Comparison of ENCODE assay signal across 21 cellular contexts in the genomic region with DNA sequence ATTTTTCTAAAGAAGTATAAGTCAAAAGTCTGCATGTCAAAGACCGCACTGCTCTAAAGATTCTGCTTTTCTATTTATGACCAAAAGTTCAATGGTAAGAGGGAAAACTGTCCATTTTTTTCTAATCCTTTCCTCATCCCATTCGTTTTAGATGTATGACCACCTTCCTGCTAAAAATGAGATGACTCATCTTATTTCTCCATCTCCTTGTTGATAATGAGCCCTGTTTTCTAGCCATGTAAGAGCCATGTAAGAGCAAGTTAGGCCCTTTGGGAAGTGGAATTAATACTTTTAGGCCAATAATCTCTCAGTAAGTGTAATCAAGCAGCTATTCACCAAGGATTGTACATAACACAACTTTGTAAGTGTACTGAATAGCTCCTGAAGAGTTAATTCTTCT.
A peak's percentile ranks its signal among the peaks of the same experiment; 100 is the strongest.
DNase-seq lines count a peak whose midpoint lies in the region; ATAC-seq, FAIRE-seq and TF ChIP-seq lines count a peak whose summit lies in the region.
"Had no signal": no experiment of that assay in that cellular context is flagged by ENCODE, and none has a peak within 500 bp of the region (broad histone marks: within the 10 kb centered on the region; RNA-seq: fewer than 3 reads in every experiment).

No MANE protein-coding gene starts in this region.

- DNase-seq in A549 (ENCODE audit: low read depth in 1 of 2, low spot score in 1 of 2) (no peak), H4 (ENCODE audit: low spot score) (peak; percentile 9), amniotic epithelial cell (ENCODE audit: low read depth) (peak; percentile 62), fibroblast of villous mesenchyme (ENCODE audit: low read depth) (peak; percentile 6), nucleus accumbens (lab: John Stamatoyannopoulos, UW) (no peak), middle frontal gyrus (ENCODE audit: extremely low spot score, low spot score) (no peak), hepatocyte (ENCODE audit: low spot score) (no peak)
- DNase-seq: DMS79, GOT3, KBM-7, NCI-H1092 treated with DMSO at 0.1 percent for 48 hours, NCI-H146, NCI-H2029, NCI-H2227 treated with DMSO at 0.1 percent for 48 hours, NCI-H510A, NCI-H748 treated with DMSO at 0.1 percent for 48 hours, PC-9, RPMI8226, SHP77 had no signal

- no peaks in the 10 kb centered on the region for H3K4me1 ChIP-seq in A549
- H3K4me1 ChIP-seq in hepatocyte (ENCODE audit: insufficient read depth) = no peaks in the 10 kb centered on the region

- no peak overlapping the region for H3K4me3 ChIP-seq in A549
- H3K4me3 ChIP-seq in fibroblast of villous mesenchyme (ENCODE audit: low read depth, low read length) = no peak overlapping the region
- H3K4me3 ChIP-seq in hepatocyte = no peak overlapping the region
- H3K4me3 ChIP-seq: GM12878, PC-9 had no signal

- no peaks in the 10 kb centered on the region for H3K9me2 ChIP-seq in hepatocyte (replicated peaks; ENCODE audit: insufficient read depth)

- no peak for TF ChIP-seq RAD21 in A549 (conservative IDR thresholded peaks at IDR 0.05 in 1 of 2, IDR thresholded peaks at IDR 0.05 in 1 of 2)

- H3K27me3 ChIP-seq in hepatocyte = no peaks in the 10 kb centered on the region

- H2AFZ ChIP-seq in hepatocyte = no peak overlapping the region
- H2AFZ ChIP-seq: PC-9 had no signal

- TF ChIP-seq CTCF in A549 (IDR thresholded peaks at IDR 0.05) = no peak
- no peak for TF ChIP-seq CTCF in fibroblast of villous mesenchyme (IDR thresholded peaks at IDR 0.05; ENCODE audit: insufficient read depth, low read depth, low read length)
- no peak for TF ChIP-seq CTCF in hepatocyte (IDR thresholded peaks at IDR 0.05; ENCODE audit: poor library complexity)

- FAIRE-seq in A549 (lab: Jason Lieb, UNC) = no peak
- FAIRE-seq: GM12878 had no signal

- WGBS in A549 (ENCODE audit: missing lambda C conversion rate) = 66% methylated on average over 2 of the region's 2 CpGs
- WGBS in hepatocyte (ENCODE audit: low lambda C conversion rate, missing lambda C conversion rate) = 87% methylated on average over 2 of the region's 2 CpGs

- no peaks in the 10 kb centered on the region for H4K20me1 ChIP-seq in hepatocyte (ENCODE audit: insufficient read depth, poor library complexity, severe bottlenecking)

- ATAC-seq in A549 = no peak
- ATAC-seq in GM18858 (IDR thresholded peaks at IDR 0.05; ENCODE audit: unreplicated experiment) = no peak
- ATAC-seq: GM12878 had no signal

- H3K79me2 ChIP-seq in hepatocyte = no peaks in the 10 kb centered on the region

- POLR2A ChIA-PET in A549 (lab: Yijun Ruan, JAX) = no interaction called here

- H3K9me3 ChIP-seq in A549 = no peaks in the 10 kb centered on the region
- no peaks in the 10 kb centered on the region for H3K9me3 ChIP-seq in hepatocyte (ENCODE audit: low read depth)

- no peak for TF ChIP-seq EP300 in A549 (IDR thresholded peaks at IDR 0.05)

- H3K36me3 ChIP-seq in hepatocyte (replicated peaks; ENCODE audit: insufficient read depth, low read depth) = no peaks in the 10 kb centered on the region

- H3K4me2 ChIP-seq in A549 = no peak overlapping the region
- no peak overlapping the region for H3K4me2 ChIP-seq in hepatocyte
- H3K4me2 ChIP-seq: PC-9 had no signal

- no peak for TF ChIP-seq POLR2A in A549 (IDR thresholded peaks at IDR 0.05; ENCODE audit: low read length)

- H3K27ac ChIP-seq in A549 (no peak overlapping the region), hepatocyte (no peak overlapping the region)
- H3K27ac ChIP-seq: PC-9 had no signal

- CTCF ChIA-PET in A549 (lab: Yijun Ruan, JAX) = no interaction called here

TF ChIP-seq in A549, 52 proteins besides CTCF, POLR2A, EP300 and RAD21:
- TF ChIP-seq E2F6 (IDR thresholded peaks at IDR 0.05; ENCODE audit: borderline replicate concordance, low read depth) (no peak), HEYL (CRISPR knock-in tag; IDR thresholded peaks at IDR 0.05) (no peak), BHLHE40 (IDR thresholded peaks at IDR 0.05; ENCODE audit: low read depth, low read length) (no peak), MAFK (IDR thresholded peaks at IDR 0.05; ENCODE audit: partially characterized antibody) (peak; percentile 62), TFCP2L1 (CRISPR knock-in tag; IDR thresholded peaks at IDR 0.05) (no peak), CEBPB (IDR thresholded peaks at IDR 0.05) (no peak), USF2 (IDR thresholded peaks at IDR 0.05) (no peak), HDAC2 (IDR thresholded peaks at IDR 0.05) (no peak), MAZ (IDR thresholded peaks at IDR 0.05; ENCODE audit: borderline replicate concordance, low read depth, low read length) (no peak), FOSL2 (IDR thresholded peaks at IDR 0.05) (no peak), FOSL2 (CRISPR knock-in tag; IDR thresholded peaks at IDR 0.05) (peak; percentile 37; the same call in 1 of the 2 replicates), HOXB13 (CRISPR knock-in tag; IDR thresholded peaks at IDR 0.05; ENCODE audit: low read depth) (no peak), ZNF302 (CRISPR knock-in tag; IDR thresholded peaks at IDR 0.05) (no peak)

Comparison
In these comparisons a context has a peak if more than half of its experiments do, and no peak if none do; other contexts are left out.
1. DNase-seq: peak in H4 (single experiment), amniotic epithelial cell (single experiment) and fibroblast of villous mesenchyme (single experiment); none in A549 (0 of 2), nucleus accumbens (0 of 56), middle frontal gyrus (single experiment) and hepatocyte (single experiment).